ENCODE assay signal across 22 cellular contexts in genomic region chr15:70128757-70129140, GRCh38. TPM values are rescaled to one million over a fixed set of nuclear protein-coding genes. Genes with fewer than 3 reads are reported as not detected.
DNase-seq lines count a peak whose midpoint lies in the region; FAIRE-seq and TF ChIP-seq lines count a peak whose summit lies in the region.
"Had no signal": no experiment of that assay in that cellular context is flagged by ENCODE, and none has a peak within 500 bp of the region (broad histone marks: within the 10 kb centered on the region; RNA-seq: fewer than 3 reads in every experiment).

No MANE protein-coding gene starts in this region.

- no peak overlapping the region for H3K27ac ChIP-seq in HEK293 (ENCODE audit: extremely low read depth, low read depth, low read length)
- H3K27ac ChIP-seq: BLaER1 had no signal

- peaks cover 40% of the 10 kb centered on the region for H3K4me1 Mint-ChIP-seq in Calu3 (ENCODE audit: low read depth, unreplicated experiment)
- H3K4me1 Mint-ChIP-seq in activated CD4-positive, alpha-beta T cell treated with anti-CD3 and anti-CD28 coated beads, Interleukin-2, amount 10 ng/mL, durations not matched to agents 7 days and 5 days: no peaks in the 10 kb centered on the region
- H3K4me1 Mint-ChIP-seq: CD4-positive, alpha-beta memory T cell; CD4-positive, CD25-positive, alpha-beta regulatory T cell had no signal

- H3K36me3 Mint-ChIP-seq in Calu3 (ENCODE audit: insufficient read depth, unreplicated experiment): peaks cover 6% of the 10 kb centered on the region
- no peaks in the 10 kb centered on the region for H3K36me3 Mint-ChIP-seq in activated CD4-positive, alpha-beta T cell treated with anti-CD3 and anti-CD28 coated beads, Interleukin-2, amount 10 ng/mL, durations not matched to agents 7 days and 5 days (ENCODE audit: low read depth)
- H3K36me3 Mint-ChIP-seq: CD4-positive, alpha-beta memory T cell; CD4-positive, CD25-positive, alpha-beta regulatory T cell had no signal

- POLR2A ChIA-PET in HEK293 (lab: Yijun Ruan, JAX): no interaction called here
- POLR2A ChIA-PET in activated CD4-positive, alpha-beta T cell treated with anti-CD3 and anti-CD28 coated beads, Interleukin-2, amount 10 ng/mL, durations not matched to agents 7 days and 5 days (lab: Charles Lee): no interaction called here

- H3K4me1 ChIP-seq in HEK293 (ENCODE audit: control insufficient read depth, insufficient read depth, low read length): peaks cover 2% of the 10 kb centered on the region; the same call in 1 of the 2 replicates

- H3K36me3 ChIP-seq in HEK293 (ENCODE audit: control insufficient read depth in 2 of 2, insufficient read depth in 1 of 2, low read length in 2 of 2): no peaks in the 10 kb centered on the region
- H3K36me3 ChIP-seq: BE2C, BLaER1 had no signal

- H3K9me3 Mint-ChIP-seq in Calu3 (ENCODE audit: low read depth, unreplicated experiment): no peaks in the 10 kb centered on the region
- H3K9me3 Mint-ChIP-seq in activated CD4-positive, alpha-beta T cell treated with anti-CD3 and anti-CD28 coated beads, Interleukin-2, amount 10 ng/mL, durations not matched to agents 7 days and 5 days: no peaks in the 10 kb centered on the region
- H3K9me3 Mint-ChIP-seq: CD4-positive, alpha-beta memory T cell; CD4-positive, CD25-positive, alpha-beta regulatory T cell; CD8-positive, alpha-beta memory T cell had no signal

- H3K27ac Mint-ChIP-seq in Calu3 (ENCODE audit: unreplicated experiment): peak overlapping the region; percentile 60
- H3K27ac Mint-ChIP-seq in activated CD4-positive, alpha-beta T cell treated with anti-CD3 and anti-CD28 coated beads, Interleukin-2, amount 10 ng/mL, durations not matched to agents 7 days and 5 days: no peak overlapping the region
- H3K27ac Mint-ChIP-seq: CD4-positive, alpha-beta memory T cell; CD4-positive, CD25-positive, alpha-beta regulatory T cell; CD8-positive, alpha-beta memory T cell had no signal

- no peak overlapping the region for H3K4me3 Mint-ChIP-seq in Calu3 (ENCODE audit: low read depth, unreplicated experiment)
- H3K4me3 Mint-ChIP-seq in activated CD4-positive, alpha-beta T cell treated with anti-CD3 and anti-CD28 coated beads, Interleukin-2, amount 10 ng/mL, durations not matched to agents 7 days and 5 days: no peak overlapping the region
- H3K4me3 Mint-ChIP-seq: CD14-positive monocyte; CD4-positive, alpha-beta memory T cell; CD4-positive, CD25-positive, alpha-beta regulatory T cell; CD8-positive, alpha-beta memory T cell had no signal

- no TSS peak for BruUV-seq in Calu3 (replicated peaks; lab: Mats Ljungman, UMichigan)

- CTCF ChIA-PET in Calu3 (lab: Charles Lee): interaction anchor here (1.6 to 2.6 kb wide), 2 partner anchors 12 to 17 kb away, joined by 7 to 8 read pairs; no protein-coding TSS in a partner anchor
- CTCF ChIA-PET in HEK293 (lab: Yijun Ruan, JAX): interaction anchor here (1.0 kb wide), 1 partner anchor 235 kb away, joined by 3 read pairs; no protein-coding TSS in a partner anchor
- CTCF ChIA-PET in activated CD4-positive, alpha-beta T cell treated with anti-CD3 and anti-CD28 coated beads, Interleukin-2, amount 10 ng/mL, durations not matched to agents 7 days and 5 days (lab: Charles Lee): interaction anchor here (1.1 kb wide), 1 partner anchor 26 kb away, joined by 3 read pairs; no protein-coding TSS in a partner anchor

- TF ChIP-seq CTCF in Calu3 (IDR thresholded peaks at IDR 0.05; ENCODE audit: unreplicated experiment): no peak
- no peak for TF ChIP-seq CTCF in HEK293 (tag by site-specific recombination; IDR thresholded peaks at IDR 0.05)

- FAIRE-seq in urothelium cell line (lab: Jason Lieb, UNC): peak; percentile 35
- FAIRE-seq: A204.1, D721Med, G401.6, GM12891, GM19239 had no signal

- no peak overlapping the region for H3K4me3 ChIP-seq in HEK293 (ENCODE audit: low read depth, low read length)
- H3K4me3 ChIP-seq: BLaER1 had no signal

- H3K9me3 ChIP-seq in HEK293 (ENCODE audit: control insufficient read depth, insufficient read depth, low read depth, low read length): no peaks in the 10 kb centered on the region
- H3K9me3 ChIP-seq: BE2C, BLaER1 had no signal

- DNase-seq in Calu3 (no peak), urothelium cell line (ENCODE audit: low spot score) (no peak)
- no peak for DNase-seq in activated CD8-positive, alpha-beta memory T cell treated with anti-CD3 and anti-CD28 coated beads, Interleukin-2, amount 50 U/mL, for 4 hours
- no peak for DNase-seq in activated CD4-positive, alpha-beta T cell treated with anti-CD3 and anti-CD28 coated beads, Interleukin-2, amount 10 ng/mL, durations not matched to agents 7 days and 5 days
- DNase-seq: 8988T; ACHN; BE2C; C1 segment of cervical spinal cord; CD4-positive, alpha-beta memory T cell; CD4-positive, CD25-positive, alpha-beta regulatory T cell; CD8-positive, alpha-beta memory T cell; COR-L47; DMS79 treated with DMSO at 0.1 percent for 48 hours; GF-D8 had no signal

- intact Hi-C loops in Calu3 (cut with micrococcal nuclease; ENCODE audit: unreplicated experiment): loop anchor here (5.0 kb wide), 1 partner anchor 54 kb away; no protein-coding TSS in a partner anchor

- peaks cover 13% of the 10 kb centered on the region for H3K27me3 Mint-ChIP-seq in Calu3 (ENCODE audit: unreplicated experiment)
- H3K27me3 Mint-ChIP-seq in activated CD4-positive, alpha-beta T cell treated with anti-CD3 and anti-CD28 coated beads, Interleukin-2, amount 10 ng/mL, durations not matched to agents 7 days and 5 days: peaks cover 26% of the 10 kb centered on the region

TF ChIP-seq in HEK293, 187 proteins besides CTCF, POLR2A, EP300 and RAD21:
- TF ChIP-seq RBAK (tag by site-specific recombination; IDR thresholded peaks at IDR 0.05): peak; percentile 99
- TF ChIP-seq ZNF791 (tag by site-specific recombination; IDR thresholded peaks at IDR 0.05): no peak
TF ChIP-seq in HEK293: peak in this region for 1.

RNA-seq across cellular contexts. Expression of gene TLE3, which starts 31.0 kb away (rescaled TPM):
- total RNA-seq in Calu3 (2022): 53.5 and 54.8 TPM in 2 replicates
- total RNA-seq in activated CD4-positive, alpha-beta T cell treated with anti-CD3 and anti-CD28 coated beads, Interleukin-2, amount 10 ng/mL, durations not matched to agents 7 days and 5 days: 10 to 100 TPM; 66.6 to 82.3 TPM
